Comparison of ENCODE assay signal across 17 cellular contexts in the genomic region with DNA sequence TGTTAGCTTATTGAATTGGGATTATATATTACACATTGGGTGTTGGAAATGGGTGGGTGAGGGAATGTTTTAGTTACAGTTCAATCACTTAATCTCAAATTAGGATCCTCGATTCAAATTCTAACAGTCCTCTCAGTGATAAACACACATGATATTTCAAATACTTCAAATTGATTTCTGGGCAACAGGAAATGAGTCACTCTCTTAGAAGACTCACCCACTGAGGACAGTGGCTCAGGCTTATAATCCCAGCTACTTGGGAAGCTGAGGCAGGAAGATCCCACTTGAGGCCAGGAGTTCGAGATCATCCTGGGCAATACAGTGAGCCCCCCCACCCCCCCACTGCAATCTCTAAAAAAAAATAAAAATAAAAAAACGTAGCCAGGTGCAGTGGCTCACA.
DNase-seq lines count a peak whose midpoint lies in the region; ATAC-seq and TF ChIP-seq lines count a peak whose summit lies in the region.
"Had no signal": no experiment of that assay in that cellular context is flagged by ENCODE, and none has a peak within 500 bp of the region (broad histone marks: within the 10 kb centered on the region; RNA-seq: fewer than 3 reads in every experiment).

No MANE protein-coding gene starts in this region.

- intact Hi-C loops in activated naive CD4-positive, alpha-beta T cell treated with anti-CD3 and anti-CD28 coated beads for 36 hours (cut with micrococcal nuclease) = no loop called here
- intact Hi-C loops in esophagus muscularis mucosa (cut with DNase I) (no loop called here), Right ventricle myocardium inferior (cut with DNase I) (no loop called here)

- H3K4me1 Mint-ChIP-seq in activated naive CD4-positive, alpha-beta T cell treated with anti-CD3 and anti-CD28 coated beads, Interleukin-2, amount 10 ng/mL, durations not matched to agents 7 days and 5 days = peaks cover 51% of the 10 kb centered on the region
- peaks cover 35% of the 10 kb centered on the region for H3K4me1 Mint-ChIP-seq in activated naive CD4-positive, alpha-beta T cell treated with anti-CD3 and anti-CD28 coated beads for 36 hours (ENCODE audit: low read depth)

- no peak overlapping the region for H3K4me3 Mint-ChIP-seq in activated naive CD4-positive, alpha-beta T cell treated with anti-CD3 and anti-CD28 coated beads, Interleukin-2, amount 10 ng/mL, durations not matched to agents 7 days and 5 days
- H3K4me3 Mint-ChIP-seq in activated naive CD4-positive, alpha-beta T cell treated with anti-CD3 and anti-CD28 coated beads for 36 hours = no peak overlapping the region

- H3K4me1 ChIP-seq in esophagus muscularis mucosa = no peaks in the 10 kb centered on the region

- no peak overlapping the region for H3K27ac ChIP-seq in esophagus muscularis mucosa (replicated peaks in 1 of 4)
- H3K27ac ChIP-seq: PC-9 had no signal

- CTCF ChIA-PET in activated naive CD4-positive, alpha-beta T cell treated with anti-CD3 and anti-CD28 coated beads, Interleukin-2, amount 10 ng/mL, durations not matched to agents 7 days and 5 days (lab: Charles Lee) = no interaction called here
- CTCF ChIA-PET in activated naive CD4-positive, alpha-beta T cell treated with anti-CD3 and anti-CD28 coated beads for 36 hours (lab: Charles Lee) = no interaction called here

- TF ChIP-seq POLR2A in esophagus muscularis mucosa (IDR thresholded peaks at IDR 0.05; ENCODE audit: low read depth) = no peak

- H3K27ac Mint-ChIP-seq in activated naive CD4-positive, alpha-beta T cell treated with anti-CD3 and anti-CD28 coated beads, Interleukin-2, amount 10 ng/mL, durations not matched to agents 7 days and 5 days = peak overlapping the region; percentile 3
- no peak overlapping the region for H3K27ac Mint-ChIP-seq in activated naive CD4-positive, alpha-beta T cell treated with anti-CD3 and anti-CD28 coated beads for 36 hours

- peaks cover 12 to 20% (median 16%) of the 10 kb centered on the region in 4 donors for H3K36me3 ChIP-seq in esophagus muscularis mucosa
- H3K36me3 ChIP-seq: MG63 had no signal

- no peaks in the 10 kb centered on the region for H3K27me3 Mint-ChIP-seq in activated naive CD4-positive, alpha-beta T cell treated with anti-CD3 and anti-CD28 coated beads, Interleukin-2, amount 10 ng/mL, durations not matched to agents 7 days and 5 days
- H3K27me3 Mint-ChIP-seq in activated naive CD4-positive, alpha-beta T cell treated with anti-CD3 and anti-CD28 coated beads for 36 hours (ENCODE audit: low read depth) = no peaks in the 10 kb centered on the region

- no peak for DNase-seq in activated naive CD4-positive, alpha-beta T cell treated with anti-CD3 and anti-CD28 coated beads, Interleukin-2, amount 10 ng/mL, durations not matched to agents 7 days and 5 days
- no peak for DNase-seq in activated naive CD4-positive, alpha-beta T cell treated with anti-CD3 and anti-CD28 coated beads for 36 hours
- DNase-seq in M059J (ENCODE audit: low read depth) (peak; percentile 16), esophagus muscularis mucosa (ENCODE audit: extremely low spot score) (peak; percentile 55), UCSD-AML1 (lab: John Stamatoyannopoulos, UW; ENCODE audit: unreplicated experiment) (no peak), Right ventricle myocardium inferior (ENCODE audit: missing footprints) (no peak)
- DNase-seq: 8988T, C1 segment of cervical spinal cord, KG1, MG63, NCI-H1105, NCI-H1694 treated with DMSO at 0.1 percent for 48 hours, NCI-H345, NCI-H748 treated with DMSO at 0.1 percent for 48 hours, PC-9 had no signal

- TF ChIP-seq CTCF in esophagus muscularis mucosa (IDR thresholded peaks at IDR 0.05) = no peak

- no peak for TF ChIP-seq EP300 in esophagus muscularis mucosa (IDR thresholded peaks at IDR 0.05)

- ATAC-seq in HG03139 (IDR thresholded peaks at IDR 0.05; ENCODE audit: unreplicated experiment) (no peak), HG03045 (IDR thresholded peaks at IDR 0.05; ENCODE audit: unreplicated experiment) (no peak), Right ventricle myocardium inferior (no peak)

- H3K9me3 ChIP-seq in esophagus muscularis mucosa = no peaks in the 10 kb centered on the region
- H3K9me3 ChIP-seq: MG63 had no signal

- no peaks in the 10 kb centered on the region for H3K27me3 ChIP-seq in esophagus muscularis mucosa
- H3K27me3 ChIP-seq: MG63 had no signal

- H3K36me3 Mint-ChIP-seq in activated naive CD4-positive, alpha-beta T cell treated with anti-CD3 and anti-CD28 coated beads, Interleukin-2, amount 10 ng/mL, durations not matched to agents 7 days and 5 days = peaks cover 51% of the 10 kb centered on the region
- H3K36me3 Mint-ChIP-seq in activated naive CD4-positive, alpha-beta T cell treated with anti-CD3 and anti-CD28 coated beads for 36 hours (ENCODE audit: low read depth) = peaks cover 13% of the 10 kb centered on the region

- peaks cover 4% of the 10 kb centered on the region for H3K9me3 Mint-ChIP-seq in activated naive CD4-positive, alpha-beta T cell treated with anti-CD3 and anti-CD28 coated beads, Interleukin-2, amount 10 ng/mL, durations not matched to agents 7 days and 5 days
- H3K9me3 Mint-ChIP-seq in activated naive CD4-positive, alpha-beta T cell treated with anti-CD3 and anti-CD28 coated beads for 36 hours = no peaks in the 10 kb centered on the region

- WGBS in esophagus muscularis mucosa = 91% methylated on average over 3 of the region's 3 CpGs

- no peak overlapping the region for H3K4me3 ChIP-seq in esophagus muscularis mucosa
- H3K4me3 ChIP-seq: MG63, PC-9 had no signal

Comparison
In these comparisons a context has a peak if more than half of its experiments do, and no peak if none do; other contexts are left out.
1. DNase-seq: peak in M059J (single experiment) and esophagus muscularis mucosa (single experiment); none in activated naive CD4-positive, alpha-beta T cell treated with anti-CD3 and anti-CD28 coated beads, Interleukin-2, amount 10 ng/mL, durations not matched to agents 7 days and 5 days (single experiment), activated naive CD4-positive, alpha-beta T cell treated with anti-CD3 and anti-CD28 coated beads for 36 hours (single experiment), UCSD-AML1 (single experiment) and Right ventricle myocardium inferior (single experiment).